10 cellular contexts compared by ENCODE assay signal in genomic region chr3:9779197-9779596, GRCh38. TPM values are rescaled to one million over a fixed set of nuclear protein-coding genes. Genes with fewer than 3 reads are reported as not detected.
DNase-seq lines count a peak whose midpoint lies in the region; ATAC-seq and TF ChIP-seq lines count a peak whose summit lies in the region.
"Had no signal": no experiment of that assay in that cellular context is flagged by ENCODE, and none has a peak within 500 bp of the region (broad histone marks: within the 10 kb centered on the region; RNA-seq: fewer than 3 reads in every experiment).

No MANE protein-coding gene starts in this region.

- no peak for TF ChIP-seq CTCF in CD8-positive, alpha-beta T cell (IDR thresholded peaks at IDR 0.05)
- TF ChIP-seq CTCF in nephron progenitor cell (IDR thresholded peaks at IDR 0.05) = no peak

- H3K27ac ChIP-seq in CD8-positive, alpha-beta T cell (ENCODE audit: low read depth, low read length) = no peak overlapping the region

- peaks cover 28% of the 10 kb centered on the region for H3K36me3 Mint-ChIP-seq in CD8-positive, alpha-beta T cell
- H3K36me3 Mint-ChIP-seq in activated T-helper 2 cell treated with anti-CD3 and anti-CD28 coated beads, Interferon-gamma antibody, Interleukin-2, Interleukin-4, amounts not matched to agents 10 μg/mL and 5 μg/mL and 100 μg/mL, durations not matched to agents 14 hours and 24 hours and 36 hours (ENCODE audit: low read depth) = peaks cover 46% of the 10 kb centered on the region
- peaks cover 30% of the 10 kb centered on the region for H3K36me3 Mint-ChIP-seq in nephron progenitor cell (ENCODE audit: low read depth)

- peak overlapping the region; percentile 35 for H3K4me3 Mint-ChIP-seq in CD8-positive, alpha-beta T cell
- no peak overlapping the region for H3K4me3 Mint-ChIP-seq in activated T-helper 2 cell treated with anti-CD3 and anti-CD28 coated beads, Interferon-gamma antibody, Interleukin-2, Interleukin-4, amounts not matched to agents 10 μg/mL and 5 μg/mL and 100 μg/mL, durations not matched to agents 14 hours and 24 hours and 36 hours (ENCODE audit: low read depth)
- no peak overlapping the region for H3K4me3 Mint-ChIP-seq in nephron progenitor cell
- H3K4me3 Mint-ChIP-seq: mesothelial cell of epicardium had no signal

- H3K27me3 ChIP-seq in CD8-positive, alpha-beta T cell (ENCODE audit: insufficient read depth, low read length) = no peaks in the 10 kb centered on the region

- no peaks in the 10 kb centered on the region for H3K9me3 Mint-ChIP-seq in CD8-positive, alpha-beta T cell
- no peaks in the 10 kb centered on the region for H3K9me3 Mint-ChIP-seq in activated T-helper 2 cell treated with anti-CD3 and anti-CD28 coated beads, Interferon-gamma antibody, Interleukin-2, Interleukin-4, amounts not matched to agents 10 μg/mL and 5 μg/mL and 100 μg/mL, durations not matched to agents 14 hours and 24 hours and 36 hours
- H3K9me3 Mint-ChIP-seq in nephron progenitor cell = no peaks in the 10 kb centered on the region
- H3K9me3 Mint-ChIP-seq: mesothelial cell of epicardium had no signal

- no peaks in the 10 kb centered on the region for H3K9me3 ChIP-seq in CD8-positive, alpha-beta T cell (ENCODE audit: low read length)

- POLR2A ChIA-PET in CD8-positive, alpha-beta T cell (lab: Charles Lee) = no interaction called here

- peaks cover 50% of the 10 kb centered on the region for H3K4me1 Mint-ChIP-seq in CD8-positive, alpha-beta T cell (ENCODE audit: low read depth)
- H3K4me1 Mint-ChIP-seq in activated T-helper 2 cell treated with anti-CD3 and anti-CD28 coated beads, Interferon-gamma antibody, Interleukin-2, Interleukin-4, amounts not matched to agents 10 μg/mL and 5 μg/mL and 100 μg/mL, durations not matched to agents 14 hours and 24 hours and 36 hours (ENCODE audit: low read depth) = peaks cover 58% of the 10 kb centered on the region
- peaks cover 12% of the 10 kb centered on the region for H3K4me1 Mint-ChIP-seq in nephron progenitor cell
- H3K4me1 Mint-ChIP-seq: mesothelial cell of epicardium had no signal

- in situ Hi-C loops in KBM-7 (cut with MboI; ENCODE audit: low pct_unique_long_range_greater_than_20kb, low sequenced_read_pairs) = no loop called here

- peaks cover 43% of the 10 kb centered on the region for H3K4me1 ChIP-seq in CD8-positive, alpha-beta T cell (ENCODE audit: insufficient read depth, low read length)

- no peak for DNase-seq in CD8-positive, alpha-beta T cell
- DNase-seq in KBM-7 (peak; percentile 84), nephron progenitor cell (no peak), COLO829 (ENCODE audit: low spot score) (no peak)
- DNase-seq in activated T-helper 2 cell treated with anti-CD3 and anti-CD28 coated beads, Interferon-gamma antibody, Interleukin-2, Interleukin-4, amounts not matched to agents 10 μg/mL and 5 μg/mL and 100 μg/mL, durations not matched to agents 14 hours and 24 hours and 36 hours (ENCODE audit: low spot score) = no peak
- DNase-seq: NCI-H146, NCI-H82 had no signal

- peaks cover 5% of the 10 kb centered on the region for H3K36me3 ChIP-seq in CD8-positive, alpha-beta T cell (ENCODE audit: insufficient read depth, low read length)

- CTCF ChIA-PET in CD8-positive, alpha-beta T cell (lab: Charles Lee) = no interaction called here

- intact Hi-C loops in CD8-positive, alpha-beta T cell (cut with DNase I, micrococcal nuclease) = no loop called here
- intact Hi-C loops in activated T-helper 2 cell treated with anti-CD3 and anti-CD28 coated beads, Interferon-gamma antibody, Interleukin-2, Interleukin-4, amounts not matched to agents 10 μg/mL and 5 μg/mL and 100 μg/mL, durations not matched to agents 14 hours and 24 hours and 36 hours (cut with micrococcal nuclease) = loop anchor here (2.0 kb wide), 2 partner anchors 28 to 48 kb away; partner anchors contain the start of gene BRPF1

- no peak overlapping the region for H3K27ac Mint-ChIP-seq in CD8-positive, alpha-beta T cell
- peak overlapping the region; percentile 98 for H3K27ac Mint-ChIP-seq in activated T-helper 2 cell treated with anti-CD3 and anti-CD28 coated beads, Interferon-gamma antibody, Interleukin-2, Interleukin-4, amounts not matched to agents 10 μg/mL and 5 μg/mL and 100 μg/mL, durations not matched to agents 14 hours and 24 hours and 36 hours
- peak overlapping the region; percentile 57 for H3K27ac Mint-ChIP-seq in nephron progenitor cell
- H3K27ac Mint-ChIP-seq: mesothelial cell of epicardium had no signal

- no peak for ATAC-seq in CD8-positive, alpha-beta T cell
- ATAC-seq in GM18517 (IDR thresholded peaks at IDR 0.05; ENCODE audit: unreplicated experiment) = no peak
- no peak for ATAC-seq in HG03457 (IDR thresholded peaks at IDR 0.05; ENCODE audit: unreplicated experiment)

- no peak overlapping the region for H3K4me3 ChIP-seq in CD8-positive, alpha-beta T cell (ENCODE audit: low read depth, low read length)

- H3K27me3 Mint-ChIP-seq in CD8-positive, alpha-beta T cell (ENCODE audit: low read depth) = no peaks in the 10 kb centered on the region
- no peaks in the 10 kb centered on the region for H3K27me3 Mint-ChIP-seq in activated T-helper 2 cell treated with anti-CD3 and anti-CD28 coated beads, Interferon-gamma antibody, Interleukin-2, Interleukin-4, amounts not matched to agents 10 μg/mL and 5 μg/mL and 100 μg/mL, durations not matched to agents 14 hours and 24 hours and 36 hours (ENCODE audit: low read depth)
- no peaks in the 10 kb centered on the region for H3K27me3 Mint-ChIP-seq in nephron progenitor cell (ENCODE audit: low read depth, poor library complexity)

RNA-seq across cellular contexts. Expression of gene CAMK1, which starts 9.4 kb away (rescaled TPM):
- not detected for total RNA-seq in CD8-positive, alpha-beta T cell
- 113 and 116 TPM in 2 replicates for total RNA-seq in activated T-helper 2 cell treated with anti-CD3 and anti-CD28 coated beads, Interferon-gamma antibody, Interleukin-2, Interleukin-4, amounts not matched to agents 10 μg/mL and 5 μg/mL and 100 μg/mL, durations not matched to agents 14 hours and 24 hours and 36 hours

RNA-seq across cellular contexts. Expression of gene TADA3, which starts 13.1 kb away (rescaled TPM):
- 10 to 100 TPM in 1 of 2 experiments, 1 to 10 TPM in 1; 9.5 to 11.0 TPM for total RNA-seq in CD8-positive, alpha-beta T cell
- total RNA-seq in activated T-helper 2 cell treated with anti-CD3 and anti-CD28 coated beads, Interferon-gamma antibody, Interleukin-2, Interleukin-4, amounts not matched to agents 10 μg/mL and 5 μg/mL and 100 μg/mL, durations not matched to agents 14 hours and 24 hours and 36 hours = 86.6 and 89.2 TPM in 2 replicates

RNA-seq across cellular contexts. Expression of gene ARPC4, which starts 13.7 kb away (rescaled TPM):
- total RNA-seq in CD8-positive, alpha-beta T cell = 100 to 1,000 TPM in 1 of 2 experiments, 10 to 100 TPM in 1; 97.7 to 104 TPM
- 253 and 268 TPM in 2 replicates for total RNA-seq in activated T-helper 2 cell treated with anti-CD3 and anti-CD28 coated beads, Interferon-gamma antibody, Interleukin-2, Interleukin-4, amounts not matched to agents 10 μg/mL and 5 μg/mL and 100 μg/mL, durations not matched to agents 14 hours and 24 hours and 36 hours

RNA-seq across cellular contexts. Expression of gene OGG1, which starts 29.4 kb away (rescaled TPM):
- total RNA-seq in CD8-positive, alpha-beta T cell = 1 to 10 TPM; 4.9 to 7.9 TPM
- total RNA-seq in activated T-helper 2 cell treated with anti-CD3 and anti-CD28 coated beads, Interferon-gamma antibody, Interleukin-2, Interleukin-4, amounts not matched to agents 10 μg/mL and 5 μg/mL and 100 μg/mL, durations not matched to agents 14 hours and 24 hours and 36 hours = 33.0 and 38.4 TPM in 2 replicates

RNA-seq across cellular contexts. Expression of gene TTLL3, which starts 30.9 kb away (rescaled TPM):
- 10 to 100 TPM; 44.6 to 46.2 TPM for total RNA-seq in CD8-positive, alpha-beta T cell
- total RNA-seq in activated T-helper 2 cell treated with anti-CD3 and anti-CD28 coated beads, Interferon-gamma antibody, Interleukin-2, Interleukin-4, amounts not matched to agents 10 μg/mL and 5 μg/mL and 100 μg/mL, durations not matched to agents 14 hours and 24 hours and 36 hours = 51.0 and 56.5 TPM in 2 replicates

Comparison
In these comparisons a context has a peak if more than half of its experiments do, and no peak if none do; other contexts are left out.
1. RNA of gene CAMK1, which starts 9.4 kb away (total RNA-seq): 113 to 116 TPM in activated T-helper 2 cell treated with anti-CD3 and anti-CD28 coated beads, Interferon-gamma antibody, Interleukin-2, Interleukin-4, amounts not matched to agents 10 μg/mL and 5 μg/mL and 100 μg/mL, durations not matched to agents 14 hours and 24 hours and 36 hours; not detected in CD8-positive, alpha-beta T cell; every median in the first group is over 100 times any median in the second.